Comparison of ENCODE assay signal across 25 cellular contexts in the genomic region with DNA sequence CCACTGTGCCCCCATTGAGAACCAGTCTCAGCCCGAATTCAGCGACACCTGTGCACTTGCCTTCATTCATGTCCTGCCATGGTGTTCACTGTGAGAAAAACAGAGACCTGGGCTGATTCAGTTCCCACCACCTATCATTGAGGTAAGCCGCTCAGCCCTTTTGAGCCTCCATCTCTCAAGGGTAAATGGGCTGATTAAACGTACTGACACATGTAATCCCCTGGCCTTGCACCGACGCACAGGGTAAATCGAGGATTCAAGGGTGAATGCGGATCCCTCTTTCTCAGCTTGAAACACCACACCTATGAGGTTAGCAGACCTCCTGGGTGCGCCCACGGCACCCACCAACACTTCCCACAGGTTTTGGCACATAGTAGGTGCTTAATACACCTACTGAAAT.
"Had no signal": no experiment of that assay in that cellular context is flagged by ENCODE, and none has a peak within 500 bp of the region (broad histone marks: within the 10 kb centered on the region; RNA-seq: fewer than 3 reads in every experiment).

No MANE protein-coding gene starts in this region.

- H3K4me3 ChIP-seq: esophagus muscularis mucosa, gastrocnemius medialis had no signal

- DNase-seq: activated CD4-positive, alpha-beta memory T cell treated with anti-CD3 and anti-CD28 coated beads for 36 hours; activated CD4-positive, alpha-beta T cell treated with anti-CD3 and anti-CD28 coated beads for 36 hours; activated CD4-positive, alpha-beta T cell treated with anti-CD3 and anti-CD28 coated beads, Interleukin-2, amount 10 ng/mL, durations not matched to agents 24 days and 14 days; activated CD4-positive, CD25-positive, alpha-beta regulatory T cell; activated CD4-positive, CD25-positive, alpha-beta regulatory T cell treated with anti-CD3 and anti-CD28 coated beads, Interleukin-2, amount 50 U/mL, for 72 hours; activated CD8-positive, alpha-beta memory T cell treated with anti-CD3 and anti-CD28 coated beads, Interleukin-2, amount 10 ng/mL, durations not matched to agents 7 days and 5 days; activated CD8-positive, alpha-beta memory T cell treated with anti-CD3 and anti-CD28 coated beads, Interleukin-2, amount 50 U/mL, for 4 hours; activated CD8-positive, alpha-beta T cell treated with anti-CD3 and anti-CD28 coated beads, Interleukin-2, amount 10 ng/mL, durations not matched to agents 7 days and 5 days; activated gamma-delta T cell treated with Interleukin-2 at 50 U/mL for 16 hours; activated naive CD4-positive, alpha-beta T cell treated with anti-CD3 and anti-CD28 coated beads, Interleukin-2, amount 50 U/mL, for 16 hours; activated naive CD4-positive, alpha-beta T cell treated with Interleukin-2 at 50 U/mL for 16 hours; activated T-cell treated with anti-CD3 and anti-CD28 coated beads, Interleukin-2, amount 50 U/mL, for 1 hour; activated T-cell treated with anti-CD3 and anti-CD28 coated beads, Interleukin-2, amount 50 U/mL, for 48 hours; amniotic stem cell; anterior cingulate cortex; brain microvascular endothelial cell; cortex of kidney; dermis blood vessel endothelial cell; effector CD4-positive, alpha-beta T cell; effector memory CD8-positive, alpha-beta T cell; erythroblast; foreskin keratinocyte; gastrocnemius medialis; T-helper 2 cell had no signal

- H3K36me3 ChIP-seq: brain microvascular endothelial cell, esophagus muscularis mucosa, gastrocnemius medialis had no signal

- H3K4me1 ChIP-seq: foreskin keratinocyte, gastrocnemius medialis had no signal

- H3K9me3 ChIP-seq: esophagus muscularis mucosa, gastrocnemius medialis had no signal

- H3K27ac ChIP-seq: brain microvascular endothelial cell, esophagus muscularis mucosa, foreskin keratinocyte, gastrocnemius medialis had no signal

- ATAC-seq: activated CD4-positive, alpha-beta T cell treated with anti-CD3 and anti-CD28 coated beads for 36 hours; activated CD8-positive, alpha-beta memory T cell treated with anti-CD3 and anti-CD28 coated beads, Interleukin-2, amount 10 ng/mL, durations not matched to agents 7 days and 5 days; activated CD8-positive, alpha-beta T cell treated with anti-CD3 and anti-CD28 coated beads, Interleukin-2, amount 10 ng/mL, durations not matched to agents 7 days and 5 days; effector memory CD8-positive, alpha-beta T cell; foreskin keratinocyte; gastrocnemius medialis had no signal

- H3K27me3 ChIP-seq: brain microvascular endothelial cell, esophagus muscularis mucosa, foreskin keratinocyte had no signal
